Comparison of ENCODE assay signal across 9 cellular contexts in genomic region chr20:36644032-36644712, GRCh38. TPM values are rescaled to one million over a fixed set of nuclear protein-coding genes. Genes with fewer than 3 reads are reported as not detected.
DNase-seq lines count a peak whose midpoint lies in the region; ATAC-seq lines count a peak whose summit lies in the region.
"Had no signal": no experiment of that assay in that cellular context is flagged by ENCODE, and none has a peak within 500 bp of the region (broad histone marks: within the 10 kb centered on the region; RNA-seq: fewer than 3 reads in every experiment).

No MANE protein-coding gene starts in this region.

- CTCF ChIA-PET in naive thymus-derived CD4-positive, alpha-beta T cell (lab: Charles Lee): interaction anchor here (1.1 to 4.4 kb wide), 4 partner anchors 15 to 111 kb away, joined by 4 to 43 read pairs (median 16); partner anchors contain the start of gene RAB5IF

- H3K36me3 Mint-ChIP-seq in activated T-cell treated with anti-CD3 and anti-CD28 coated beads, Interleukin-2, amount 50 U/mL, for 72 hours (ENCODE audit: insufficient read depth in 2 of 2): peaks cover 4 to 5% of the 10 kb centered on the region in 2 donors
- H3K36me3 Mint-ChIP-seq in naive thymus-derived CD4-positive, alpha-beta T cell: peaks cover 0 to 25% (median 9%) of the 10 kb centered on the region in 5 donors

- peak in 4 of 5 experiments; percentile 30 to 81 (median 57) for DNase-seq in T-helper 2 cell
- DNase-seq in activated T-cell treated with anti-CD3 and anti-CD28 coated beads, Interleukin-2, amount 50 U/mL, for 72 hours: peak; percentile 64 to 65
- DNase-seq in naive thymus-derived CD4-positive, alpha-beta T cell: peak; percentile 17 to 61 (median 57)
- peak; percentile 32 to 36 for DNase-seq in stimulated activated CD8-positive, alpha-beta memory T cell treated with anti-CD3 and anti-CD28 coated beads, Interleukin-7, amount 100 ng/mL, for 1 hour (ENCODE audit: low read depth in 2 of 2)
- DNase-seq in SJCRH30: no peak
- DNase-seq in kidney tubule cell (ENCODE audit: low spot score): no peak
- no peak for DNase-seq in iPS-NIHi7 (ENCODE audit: extremely low spot score)
- no peak for DNase-seq in NCI-H446 treated with DMSO at 0.1 percent for 48 hours (lab: John Stamatoyannopoulos, UW)
- DNase-seq: NCI-H1930 had no signal

- no peaks in the 10 kb centered on the region for H3K9me3 Mint-ChIP-seq in activated T-cell treated with anti-CD3 and anti-CD28 coated beads, Interleukin-2, amount 50 U/mL, for 72 hours
- H3K9me3 Mint-ChIP-seq in naive thymus-derived CD4-positive, alpha-beta T cell: peaks cover 0 to 2% (median 0%) of the 10 kb centered on the region in 11 donors

- H3K4me1 ChIP-seq in naive thymus-derived CD4-positive, alpha-beta T cell (ENCODE audit: control insufficient read depth in 2 of 2, insufficient read depth in 2 of 2, low read length in 2 of 2): peaks cover 30 to 35% of the 10 kb centered on the region in 2 donors
- no peaks in the 10 kb centered on the region for H3K4me1 ChIP-seq in SJCRH30

- no peaks in the 10 kb centered on the region for H3K27me3 ChIP-seq in naive thymus-derived CD4-positive, alpha-beta T cell (ENCODE audit: control insufficient read depth in 2 of 2, insufficient read depth in 2 of 2, low read length in 2 of 2)
- H3K27me3 ChIP-seq in SJCRH30: 0 out of 2 replicates have a peak, but pooled peaks cover 4% of the 10 kb centered on the region

- no peaks in the 10 kb centered on the region for H3K9me3 ChIP-seq in naive thymus-derived CD4-positive, alpha-beta T cell (ENCODE audit: control insufficient read depth in 2 of 3, low read length in 3 of 3)
- H3K9me3 ChIP-seq in SJCRH30 (replicated peaks): no peaks in the 10 kb centered on the region

- peak overlapping the region; percentile 82 for H3K4me3 ChIP-seq in naive thymus-derived CD4-positive, alpha-beta T cell (ENCODE audit: low read length)
- H3K4me3 ChIP-seq in SJCRH30: no peak overlapping the region

- intact Hi-C loops in naive thymus-derived CD4-positive, alpha-beta T cell (cut with micrococcal nuclease): loop anchor here (1.0 to 2.0 kb wide), 6 partner anchors 13 to 87 kb away; partner anchors contain the start of gene RAB5IF (in 1 of the 2)

- H3K4me1 Mint-ChIP-seq in activated T-cell treated with anti-CD3 and anti-CD28 coated beads, Interleukin-2, amount 50 U/mL, for 72 hours (ENCODE audit: low read depth): peaks cover 51% of the 10 kb centered on the region
- H3K4me1 Mint-ChIP-seq in naive thymus-derived CD4-positive, alpha-beta T cell: peaks cover 31 to 68% (median 58%) of the 10 kb centered on the region in 7 donors

- POLR2A ChIA-PET in naive thymus-derived CD4-positive, alpha-beta T cell (lab: Charles Lee): interaction anchor here (0.7 to 9.2 kb wide), 7 partner anchors 11 to 70 kb away, joined by 3 to 74 read pairs (median 7); partner anchors contain the start of genes RAB5IF and TGIF2

- H3K27ac Mint-ChIP-seq in activated T-cell treated with anti-CD3 and anti-CD28 coated beads, Interleukin-2, amount 50 U/mL, for 72 hours: peak overlapping the region; percentile 100
- peak overlapping the region; percentile 94 to 99 (median 97) for H3K27ac Mint-ChIP-seq in naive thymus-derived CD4-positive, alpha-beta T cell

- H3K27me3 Mint-ChIP-seq in activated T-cell treated with anti-CD3 and anti-CD28 coated beads, Interleukin-2, amount 50 U/mL, for 72 hours (ENCODE audit: low read depth): no peaks in the 10 kb centered on the region
- H3K27me3 Mint-ChIP-seq in naive thymus-derived CD4-positive, alpha-beta T cell: no peaks in the 10 kb centered on the region

- peak; percentile 74 to 81 for ATAC-seq in activated T-cell treated with anti-CD3 and anti-CD28 coated beads, Interleukin-2, amount 50 U/mL, for 72 hours (replicated peaks in 1 of 2)
- ATAC-seq in naive thymus-derived CD4-positive, alpha-beta T cell: peak; percentile 81

- H3K36me3 ChIP-seq in naive thymus-derived CD4-positive, alpha-beta T cell (ENCODE audit: control insufficient read depth in 2 of 3, insufficient read depth in 3 of 3, low read length in 3 of 3): peaks cover 6 to 26% (median 10%) of the 10 kb centered on the region in 3 experiments
- H3K36me3 ChIP-seq in SJCRH30: no peaks in the 10 kb centered on the region

- peak overlapping the region; percentile 96 to 100 for H3K4me3 Mint-ChIP-seq in activated T-cell treated with anti-CD3 and anti-CD28 coated beads, Interleukin-2, amount 50 U/mL, for 72 hours
- peak overlapping the region; percentile 93 to 100 (median 99) for H3K4me3 Mint-ChIP-seq in naive thymus-derived CD4-positive, alpha-beta T cell

- peak overlapping the region; percentile 85 for H3K27ac ChIP-seq in naive thymus-derived CD4-positive, alpha-beta T cell (ENCODE audit: low read depth, low read length)
- H3K27ac ChIP-seq in SJCRH30: no peak overlapping the region

RNA-seq across cellular contexts. Expression of gene SLA2, which starts 1.8 kb away (rescaled TPM):
- 10 to 100 TPM; 44.9 to 56.6 TPM for total RNA-seq in activated T-cell treated with anti-CD3 and anti-CD28 coated beads, Interleukin-2, amount 50 U/mL, for 72 hours
- total RNA-seq in naive thymus-derived CD4-positive, alpha-beta T cell: 10 to 100 TPM; 28.3 to 80.7 (median 29.7) TPM
- 10 to 100 TPM; 11.0 to 13.7 TPM for polyA plus RNA-seq in naive thymus-derived CD4-positive, alpha-beta T cell
- total RNA-seq in SJCRH30 (2014; rRNA removed; shearing (Covaris generic)): 0.06 TPM in 1 of 2 replicates, not detected in the other

RNA-seq across cellular contexts. Expression of gene RAB5IF, which starts 38.6 kb away (rescaled TPM):
- 10 to 100 TPM; 78.2 to 88.3 TPM for total RNA-seq in activated T-cell treated with anti-CD3 and anti-CD28 coated beads, Interleukin-2, amount 50 U/mL, for 72 hours
- 100 to 1,000 TPM in 1 of 5 experiments, 10 to 100 TPM in 4; 47.9 to 100 (median 53.1) TPM for total RNA-seq in naive thymus-derived CD4-positive, alpha-beta T cell
- polyA plus RNA-seq in naive thymus-derived CD4-positive, alpha-beta T cell: 100 to 1,000 TPM; 104 to 153 TPM
- 125 and 131 TPM in 2 replicates for total RNA-seq in SJCRH30 (2014; rRNA removed; shearing (Covaris generic))

Comparison
In these comparisons a context has a peak if more than half of its experiments do, and no peak if none do; other contexts are left out.
1. DNase-seq: peak in T-helper 2 cell (4 of 5), activated T-cell treated with anti-CD3 and anti-CD28 coated beads, Interleukin-2, amount 50 U/mL, for 72 hours (2 of 2), naive thymus-derived CD4-positive, alpha-beta T cell (9 of 9) and stimulated activated CD8-positive, alpha-beta memory T cell treated with anti-CD3 and anti-CD28 coated beads, Interleukin-7, amount 100 ng/mL, for 1 hour (2 of 2); none in SJCRH30 (0 of 2), kidney tubule cell (single experiment), iPS-NIHi7 (single experiment) and NCI-H446 treated with DMSO at 0.1 percent for 48 hours (single experiment).
2. RNA of gene SLA2, which starts 1.8 kb away (total RNA-seq): 44.9 to 56.6 TPM in activated T-cell treated with anti-CD3 and anti-CD28 coated beads, Interleukin-2, amount 50 U/mL, for 72 hours and 28.3 to 80.7 TPM in naive thymus-derived CD4-positive, alpha-beta T cell; 0.06 TPM in SJCRH30; every median in the first group is over 10 times any median in the second.